1 cellular context compared by ENCODE assay signal in genomic region chr13:101398191-101398590, GRCh38.
A peak's percentile ranks its signal among the peaks of the same experiment; 100 is the strongest.
TF ChIP-seq lines count a peak whose summit lies in the region.

No MANE protein-coding gene starts in this region.

TF ChIP-seq in SK-N-SH, 30 proteins besides CTCF, POLR2A, EP300 and RAD21:
- TF ChIP-seq JUND (IDR thresholded peaks at IDR 0.05) (no peak), PBX3 (IDR thresholded peaks at IDR 0.05) (peak; percentile 44), FOSL2 (IDR thresholded peaks at IDR 0.05; ENCODE audit: borderline replicate concordance, low read depth) (peak; percentile 5; the same call in 1 of the 2 replicates)
